In the genomic region with DNA sequence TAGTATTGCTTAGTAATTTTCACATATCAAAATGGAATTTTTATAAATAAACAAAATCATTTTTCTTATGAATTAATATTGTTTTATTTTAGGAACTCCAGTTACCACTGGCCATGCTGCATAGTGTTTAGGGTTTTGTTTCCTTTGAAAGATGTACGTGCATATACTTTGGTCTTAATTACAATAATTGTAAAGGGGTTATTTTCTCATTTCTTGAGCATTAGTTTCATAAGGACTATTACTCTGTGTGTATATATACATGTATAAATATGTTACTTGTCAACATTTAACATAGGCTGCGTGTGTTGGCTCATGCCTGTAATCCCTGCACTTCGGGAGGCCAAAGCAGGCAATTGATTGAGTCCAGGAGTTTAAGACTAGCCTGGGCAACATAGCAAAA, we compare ENCODE assay signal across 11 cellular contexts.
"Had no signal": no experiment of that assay in that cellular context is flagged by ENCODE, and none has a peak within 500 bp of the region (broad histone marks: within the 10 kb centered on the region; RNA-seq: fewer than 3 reads in every experiment).

No MANE protein-coding gene starts in this region.

- H3K9ac ChIP-seq: GM23248 had no signal

- H3K9me3 ChIP-seq: HAP-1 had no signal

- DNase-seq: GM23248, GOT3, H7, H9, HCEC 1CT, HFFc6 had no signal

- ATAC-seq: GM23338, HCT116 had no signal

- H2AFZ ChIP-seq: GM23248, GM23338 had no signal

- H3K4me3 ChIP-seq: GM23248, GM23338, HAP-1 had no signal

- H3K27ac ChIP-seq: GM23248 had no signal

- FAIRE-seq: H1, H54 had no signal

- H3K4me2 ChIP-seq: GM23338 had no signal
